27 cellular contexts compared by ENCODE assay signal in genomic region chr5:139207302-139208000, GRCh38.
"Had no signal": no experiment of that assay in that cellular context is flagged by ENCODE, and none has a peak within 500 bp of the region (broad histone marks: within the 10 kb centered on the region; RNA-seq: fewer than 3 reads in every experiment).

No MANE protein-coding gene starts in this region.

- H3K27ac ChIP-seq: ascending aorta, colonic mucosa, gastrocnemius medialis, right lobe of liver, testis, transverse colon, WERI-Rb-1 had no signal

- H3K4me3 ChIP-seq: ascending aorta, cardiac muscle cell, colonic mucosa, gastrocnemius medialis, right lobe of liver, testis, transverse colon had no signal

- H3K9me3 ChIP-seq: ascending aorta, colonic mucosa, gastrocnemius medialis, neutrophil, right lobe of liver, testis, transverse colon had no signal

- DNase-seq: activated CD4-positive, alpha-beta memory T cell treated with anti-CD3 and anti-CD28 coated beads for 36 hours; activated CD4-positive, alpha-beta T cell treated with anti-CD3 and anti-CD28 coated beads, Interleukin-2, amount 10 ng/mL, durations not matched to agents 24 days and 14 days; activated CD8-positive, alpha-beta memory T cell treated with anti-CD3 and anti-CD28 coated beads, Interleukin-2, amount 50 U/mL, for 48 hours; activated gamma-delta T cell; activated naive CD4-positive, alpha-beta T cell treated with anti-CD3 and anti-CD28 coated beads, Interleukin-2, amount 10 ng/mL, durations not matched to agents 7 days and 5 days; activated naive CD8-positive, alpha-beta T cell treated with anti-CD3 and anti-CD28 coated beads, Interleukin-2, amount 10 ng/mL, durations not matched to agents 7 days and 5 days; activated T-cell treated with anti-CD3 and anti-CD28 coated beads, Interleukin-2, amount 50 U/mL, for 24 hours; cerebellar nuclear complex; colonic mucosa; effector memory CD4-positive, alpha-beta T cell; gastrocnemius medialis; glutamatergic neuron; left cardiac atrium; naive B cell; nephron progenitor cell; right lobe of liver; stimulated activated CD4-positive, alpha-beta T cell treated with anti-CD3 and anti-CD28 coated beads, Interleukin-2, amount 100 ng/mL, for 48 hours; stimulated activated naive CD4-positive, alpha-beta T cell treated with Interleukin-2 at 50 U/mL for 16 hours; testis; transverse colon; WERI-Rb-1 had no signal

- H3K27me3 ChIP-seq: ascending aorta, cardiac muscle cell, colonic mucosa, gastrocnemius medialis, neutrophil, right lobe of liver, testis, transverse colon had no signal

- H3K36me3 ChIP-seq: ascending aorta, cardiac muscle cell, colonic mucosa, gastrocnemius medialis, neutrophil, right lobe of liver, transverse colon, WERI-Rb-1 had no signal

- H3K4me1 ChIP-seq: ascending aorta, right lobe of liver, testis, transverse colon had no signal

- ATAC-seq: activated CD4-positive, CD25-positive, alpha-beta regulatory T cell treated with anti-CD3 and anti-CD28 coated beads, Interleukin-2, amount 50 U/mL, for 24 hours; gastrocnemius medialis; left cardiac atrium; right lobe of liver had no signal

- FAIRE-seq: keratinocyte, urothelium cell line had no signal
